ENCODE assay signal across 1 cellular context in the genomic region with DNA sequence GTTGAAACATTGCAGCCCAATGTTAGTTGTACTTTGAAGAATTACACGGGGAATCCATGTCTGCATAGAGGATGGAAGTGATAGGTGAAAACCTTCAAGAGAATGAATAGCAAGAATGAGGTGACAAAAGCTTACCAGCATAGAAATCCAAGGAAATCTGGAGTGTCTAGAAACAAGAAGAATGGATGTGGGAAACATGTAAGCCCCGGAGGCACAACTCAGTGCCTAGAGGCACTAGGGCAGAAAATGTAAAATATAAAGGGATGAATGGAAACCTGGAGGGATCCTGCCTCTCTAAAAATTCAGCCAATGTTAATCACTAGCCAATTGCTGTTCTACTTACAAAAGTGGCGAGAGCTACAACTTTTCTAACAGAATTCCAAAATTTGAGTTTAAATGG.
TF ChIP-seq lines count a peak whose summit lies in the region.

No MANE protein-coding gene starts in this region.

TF ChIP-seq in WTC11, 78 proteins besides CTCF, POLR2A, EP300 and RAD21 (continued from another document):
- TF ChIP-seq, protein P1, sequence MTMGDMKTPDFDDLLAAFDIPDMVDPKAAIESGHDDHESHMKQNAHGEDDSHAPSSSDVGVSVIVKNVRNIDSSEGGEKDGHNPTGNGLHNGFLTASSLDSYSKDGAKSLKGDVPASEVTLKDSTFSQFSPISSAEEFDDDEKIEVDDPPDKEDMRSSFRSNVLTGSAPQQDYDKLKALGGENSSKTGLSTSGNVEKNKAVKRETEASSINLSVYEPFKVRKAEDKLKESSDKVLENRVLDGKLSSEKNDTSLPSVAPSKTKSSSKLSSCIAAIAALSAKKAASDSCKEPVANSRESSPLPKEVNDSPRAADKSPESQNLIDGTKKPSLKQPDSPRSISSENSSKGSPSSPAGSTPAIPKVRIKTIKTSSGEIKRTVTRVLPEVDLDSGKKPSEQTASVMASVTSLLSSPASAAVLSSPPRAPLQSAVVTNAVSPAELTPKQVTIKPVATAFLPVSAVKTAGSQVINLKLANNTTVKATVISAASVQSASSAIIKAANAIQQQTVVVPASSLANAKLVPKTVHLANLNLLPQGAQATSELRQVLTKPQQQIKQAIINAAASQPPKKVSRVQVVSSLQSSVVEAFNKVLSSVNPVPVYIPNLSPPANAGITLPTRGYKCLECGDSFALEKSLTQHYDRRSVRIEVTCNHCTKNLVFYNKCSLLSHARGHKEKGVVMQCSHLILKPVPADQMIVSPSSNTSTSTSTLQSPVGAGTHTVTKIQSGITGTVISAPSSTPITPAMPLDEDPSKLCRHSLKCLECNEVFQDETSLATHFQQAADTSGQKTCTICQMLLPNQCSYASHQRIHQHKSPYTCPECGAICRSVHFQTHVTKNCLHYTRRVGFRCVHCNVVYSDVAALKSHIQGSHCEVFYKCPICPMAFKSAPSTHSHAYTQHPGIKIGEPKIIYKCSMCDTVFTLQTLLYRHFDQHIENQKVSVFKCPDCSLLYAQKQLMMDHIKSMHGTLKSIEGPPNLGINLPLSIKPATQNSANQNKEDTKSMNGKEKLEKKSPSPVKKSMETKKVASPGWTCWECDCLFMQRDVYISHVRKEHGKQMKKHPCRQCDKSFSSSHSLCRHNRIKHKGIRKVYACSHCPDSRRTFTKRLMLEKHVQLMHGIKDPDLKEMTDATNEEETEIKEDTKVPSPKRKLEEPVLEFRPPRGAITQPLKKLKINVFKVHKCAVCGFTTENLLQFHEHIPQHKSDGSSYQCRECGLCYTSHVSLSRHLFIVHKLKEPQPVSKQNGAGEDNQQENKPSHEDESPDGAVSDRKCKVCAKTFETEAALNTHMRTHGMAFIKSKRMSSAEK (CRISPR knock-in tag; IDR thresholded peaks at IDR 0.05; ENCODE audit: borderline replicate concordance), result no peak
- no peak for TF ChIP-seq SMAD3 (CRISPR knock-in tag; IDR thresholded peaks at IDR 0.05; ENCODE audit: borderline replicate concordance)
TF ChIP-seq in WTC11: peak in this region for 0.
